2 cellular contexts compared by ENCODE assay signal in the genomic region with DNA sequence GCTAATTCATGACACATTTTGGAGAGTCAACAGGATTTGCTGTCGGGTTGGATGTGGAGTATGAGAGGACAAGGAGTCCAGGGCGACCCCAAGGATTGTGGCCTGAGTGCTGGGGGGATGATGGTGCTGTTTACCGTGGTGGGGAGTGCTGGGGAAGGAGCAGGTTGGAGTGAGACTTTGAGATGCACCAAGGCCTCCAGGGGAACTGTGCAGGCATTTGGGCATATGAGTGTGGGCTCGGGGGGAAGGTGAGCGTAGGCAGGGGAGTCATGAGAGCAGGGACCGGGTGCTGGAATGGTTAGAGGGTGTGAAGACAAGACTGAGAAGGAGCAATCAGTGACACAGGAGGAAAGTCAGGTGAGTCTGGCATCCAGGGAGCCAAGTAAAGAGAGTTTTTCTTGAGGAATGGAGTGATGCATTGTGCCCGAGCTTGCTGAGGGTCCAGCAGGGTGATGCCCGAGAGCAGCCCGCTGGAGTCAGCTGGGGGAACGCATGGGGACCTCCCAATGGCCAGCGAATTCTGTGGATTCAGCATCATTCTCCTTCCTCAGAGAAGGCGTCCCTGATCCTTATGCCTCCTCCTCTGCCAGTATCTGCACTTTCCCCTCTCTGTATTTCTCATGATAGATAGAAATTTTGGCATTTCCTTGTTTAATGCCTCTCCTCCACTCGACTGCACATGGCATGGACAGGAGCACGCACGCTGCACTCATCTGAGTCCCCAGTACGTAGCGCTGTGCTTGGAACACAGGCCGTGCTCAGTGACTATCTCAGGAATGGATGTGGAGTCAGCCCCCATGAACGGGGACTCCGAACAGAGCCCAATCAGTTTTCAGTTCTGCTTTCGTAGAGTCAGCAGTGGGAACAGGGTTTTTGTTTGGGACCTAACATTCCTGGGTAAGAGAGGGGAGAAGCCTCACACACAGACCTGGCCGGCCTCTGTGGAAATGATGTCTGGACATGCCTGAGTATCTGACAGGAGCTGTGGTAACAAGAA.
TF ChIP-seq lines count a peak whose summit lies in the region.

No MANE protein-coding gene starts in this region.

TF ChIP-seq in GM23338, 12 proteins besides CTCF, POLR2A, EP300 and RAD21:
- TF ChIP-seq STAT1 (IDR thresholded peaks at IDR 0.05; ENCODE audit: unreplicated experiment), result no peak
- no peak for TF ChIP-seq JUNB (IDR thresholded peaks at IDR 0.05; ENCODE audit: unreplicated experiment)

TF ChIP-seq in H1, 55 proteins besides CTCF, POLR2A, EP300 and RAD21:
- TF ChIP-seq ZNF274 (IDR thresholded peaks at IDR 0.05; ENCODE audit: borderline replicate concordance, extremely low read depth, low read length) (no peak), SIX5 (IDR thresholded peaks at IDR 0.05; ENCODE audit: low read depth, low read length) (no peak), HDAC6 (IDR thresholded peaks at IDR 0.05; ENCODE audit: low read depth, low read length) (no peak), KDM1A (IDR thresholded peaks at IDR 0.05; ENCODE audit: borderline replicate concordance, low read length) (no peak)
